ENCODE assay signal across 8 cellular contexts in genomic region chr22:28855355-28856094, GRCh38. TPM values are rescaled to one million over a fixed set of nuclear protein-coding genes. Genes with fewer than 3 reads are reported as not detected.
DNase-seq lines count a peak whose midpoint lies in the region; ATAC-seq, FAIRE-seq and TF ChIP-seq lines count a peak whose summit lies in the region.

No MANE protein-coding gene starts in this region.

- no peak overlapping the region for H3K27ac Mint-ChIP-seq in T-cell

- no peaks in the 10 kb centered on the region for H3K36me3 Mint-ChIP-seq in T-cell

- DNase-seq in NCI-H446 (lab: John Stamatoyannopoulos, UW) (peak; percentile 43 to 64), NCI-H446 treated with DMSO at 0.1 percent for 48 hours (lab: John Stamatoyannopoulos, UW) (no peak), M059J (ENCODE audit: low read depth) (peak; percentile 52), T-cell (peak in 29 of 34 experiments; percentile 4 to 51 (median 17)), bronchial epithelial cell (ENCODE audit: low read depth) (peak; percentile 64), iris pigment epithelial cell (ENCODE audit: low read depth) (peak; percentile 74)
- DNase-seq in stimulated activated CD4-positive, alpha-beta T cell treated with anti-CD3 and anti-CD28 coated beads, Interleukin-1b, Interleukin-23, amount 100 ng/mL, for 24 hours (ENCODE audit: low read depth in 4 of 4, low spot score in 1 of 4): peak; percentile 11 to 21 (median 16)

- FAIRE-seq in bronchial epithelial cell (lab: Jason Lieb, UNC): peak; percentile 80

- H3K4me1 Mint-ChIP-seq in T-cell: peaks cover 0 to 8% (median 0%) of the 10 kb centered on the region in 3 donors

- H3K36me3 ChIP-seq in bronchial epithelial cell (ENCODE audit: control insufficient read depth, insufficient read depth, low read length): no peaks in the 10 kb centered on the region

- no peak overlapping the region for H3K4me3 ChIP-seq in bronchial epithelial cell (ENCODE audit: low read depth, low read length)

- H3K27me3 Mint-ChIP-seq in T-cell: peaks cover 2 to 14% of the 10 kb centered on the region in 2 donors

- peak; percentile 90 for TF ChIP-seq CTCF in bronchial epithelial cell (IDR thresholded peaks at IDR 0.05; ENCODE audit: insufficient read depth, low read length, severe bottlenecking)

- H3K9me3 Mint-ChIP-seq in T-cell: no peaks in the 10 kb centered on the region

- CTCF ChIA-PET in T-cell (lab: Charles Lee): interaction anchor here (0.6 to 1.1 kb wide), 4 partner anchors 180 to 267 kb away, joined by 3 to 15 read pairs (median 4); no protein-coding TSS in a partner anchor

- POLR2A ChIA-PET in T-cell (lab: Charles Lee): no interaction called here

- no peaks in the 10 kb centered on the region for H3K27me3 ChIP-seq in bronchial epithelial cell (ENCODE audit: control insufficient read depth, insufficient read depth, low read length)

- no peak overlapping the region for H3K4me3 Mint-ChIP-seq in T-cell

- ATAC-seq in T-cell (replicated peaks in 1 of 4) (peak in 2 of 4 experiments; percentile 44 to 50), GM18909 (IDR thresholded peaks at IDR 0.05; ENCODE audit: poor library complexity, unreplicated experiment) (no peak)

RNA-seq across cellular contexts. Expression of gene ZNRF3, which starts 27.8 kb away (rescaled TPM):
- total RNA-seq in M059J (2014; rRNA removed; shearing (Covaris generic)): 2.5 and 5.1 TPM in 2 replicates
- 1 to 10 TPM in 3 of 5 donors, under 1 TPM in 2; 0.70 to 2.1 (median 1.1) TPM for total RNA-seq in T-cell
- total RNA-seq in bronchial epithelial cell: 3.4 and 3.7 TPM in 2 replicates

RNA-seq across cellular contexts. Expression of gene XBP1, which starts 55.2 kb away (rescaled TPM):
- total RNA-seq in M059J (2014; rRNA removed; shearing (Covaris generic)): 170 and 177 TPM in 2 replicates
- total RNA-seq in T-cell: 100 to 1,000 TPM; 132 to 205 (median 140) TPM
- 225 and 250 TPM in 2 replicates for total RNA-seq in bronchial epithelial cell
